ENCODE assay signal across 1 cellular context in genomic region chr4:78939667-78940008, GRCh38.
TF ChIP-seq lines count a peak whose summit lies in the region.

No MANE protein-coding gene starts in this region.

TF ChIP-seq in K562, 482 proteins besides CTCF, POLR2A, EP300 and RAD21 (continued from another document and continues in another):
- TF ChIP-seq MGA (IDR thresholded peaks at IDR 0.05) (peak; percentile 72), EZH2 (IDR thresholded peaks at IDR 0.05; ENCODE audit: borderline replicate concordance, low read depth, low read length) (no peak), ZKSCAN8 (CRISPR knock-in tag; IDR thresholded peaks at IDR 0.05) (no peak), NR2C2 (CRISPR knock-in tag; IDR thresholded peaks at IDR 0.05) (no peak), NR2C2 (tag; IDR thresholded peaks at IDR 0.05) (no peak), U2AF1 (optimal IDR thresholded peaks at IDR 0.05; ENCODE audit: low read depth, low read length) (no peak), DACH1 (IDR thresholded peaks at IDR 0.05; ENCODE audit: partially characterized antibody) (no peak), CBFA2T2 (conservative IDR thresholded peaks at IDR 0.05) (no peak), ZNF583 (CRISPR knock-in tag; IDR thresholded peaks at IDR 0.05) (no peak), SNAPC5 (CRISPR knock-in tag; IDR thresholded peaks at IDR 0.05) (no peak), RAD51 (IDR thresholded peaks at IDR 0.05; ENCODE audit: borderline replicate concordance, low read depth) (no peak), NCOA6 (IDR thresholded peaks at IDR 0.05) (no peak), ZBTB40 (IDR thresholded peaks at IDR 0.05) (peak; percentile 53), ZBTB40 (CRISPR knock-in tag; IDR thresholded peaks at IDR 0.05) (no peak), HINFP (tag; conservative IDR thresholded peaks at IDR 0.05; ENCODE audit: low read depth) (no peak), ARID1B (IDR thresholded peaks at IDR 0.05) (no peak), DPF2 (IDR thresholded peaks at IDR 0.05) (0 out of 2 replicates have a peak, but pooled peaks have one; percentile 11), ATF7 (IDR thresholded peaks at IDR 0.05) (no peak), POLR3A (IDR thresholded peaks at IDR 0.05; ENCODE audit: borderline replicate concordance, extremely low read depth, insufficient read depth, insufficient read length) (no peak), RBBP5 (IDR thresholded peaks at IDR 0.05; ENCODE audit: borderline replicate concordance, insufficient read depth, low read length, poor library complexity, severe bottlenecking) (no peak), MCM5 (IDR thresholded peaks at IDR 0.05; ENCODE audit: low read depth) (no peak), ZBTB11 (CRISPR knock-in tag; IDR thresholded peaks at IDR 0.05) (no peak)
